ENCODE assay signal across 20 cellular contexts in genomic region chr6:3277851-3278416, GRCh38. TPM values are rescaled to one million over a fixed set of nuclear protein-coding genes. Genes with fewer than 3 reads are reported as not detected.
DNase-seq lines count a peak whose midpoint lies in the region; ATAC-seq and TF ChIP-seq lines count a peak whose summit lies in the region.
"Had no signal": no experiment of that assay in that cellular context is flagged by ENCODE, and none has a peak within 500 bp of the region (broad histone marks: within the 10 kb centered on the region; RNA-seq: fewer than 3 reads in every experiment).

No MANE protein-coding gene starts in this region.

- H3K4me1 ChIP-seq in ovary (ENCODE audit: insufficient read depth): no peaks in the 10 kb centered on the region

- H3K4me1 Mint-ChIP-seq in WTC11: peaks cover 26% of the 10 kb centered on the region
- peaks cover 1% of the 10 kb centered on the region for H3K4me1 Mint-ChIP-seq in CD14-positive monocyte

- no peaks in the 10 kb centered on the region for H3K9me3 ChIP-seq in ovary
- H3K9me3 ChIP-seq: BE2C had no signal

- H3K27ac ChIP-seq in ovary: no peak overlapping the region
- H3K27ac ChIP-seq: GM23248 had no signal

- H3K4me3 Mint-ChIP-seq in WTC11: no peak overlapping the region
- H3K4me3 Mint-ChIP-seq in CD14-positive monocyte: no peak overlapping the region
- H3K4me3 Mint-ChIP-seq: CD4-positive, CD25-positive, alpha-beta regulatory T cell had no signal

- no peak for TF ChIP-seq CTCF in WTC11 (IDR thresholded peaks at IDR 0.05)
- no peak for TF ChIP-seq CTCF in ovary (IDR thresholded peaks at IDR 0.05)
- TF ChIP-seq CTCF in CD14-positive monocyte (IDR thresholded peaks at IDR 0.05): no peak

- no peak overlapping the region; the same call in 1 of the 2 replicates for H3K27ac Mint-ChIP-seq in WTC11
- no peak overlapping the region for H3K27ac Mint-ChIP-seq in CD14-positive monocyte

- H3K36me3 ChIP-seq in ovary: no peaks in the 10 kb centered on the region

- no peak overlapping the region for H3K4me3 ChIP-seq in ovary
- H3K4me3 ChIP-seq: GM23248 had no signal

- H3K27me3 Mint-ChIP-seq in WTC11 (ENCODE audit: low read depth) (no peaks in the 10 kb centered on the region), CD14-positive monocyte (ENCODE audit: low read depth in 3 of 3) (peaks cover 0 to 3% (median 0%) of the 10 kb centered on the region in 3 donors)
- H3K27me3 Mint-ChIP-seq: CD4-positive, CD25-positive, alpha-beta regulatory T cell had no signal

- in situ Hi-C loops in G401 (cut with HindIII; ENCODE audit: low sequenced_read_pairs): no loop called here

- no peak for ATAC-seq in WTC11
- ATAC-seq in HG03457 (IDR thresholded peaks at IDR 0.05; ENCODE audit: unreplicated experiment): no peak

- DNase-seq in G401 (ENCODE audit: low spot score): peak; percentile 22
- DNase-seq in WTC11 (ENCODE audit: low spot score): peak; percentile 7
- peak; percentile 32 for DNase-seq in medulla oblongata (ENCODE audit: extremely low spot score)
- peak in 3 of 5 donors; percentile 16 to 34 (median 17) for DNase-seq in ovary
- no peak for DNase-seq in CD14-positive monocyte (ENCODE audit: low spot score)
- DNase-seq in GF-D8 (lab: John Stamatoyannopoulos, UW): no peak
- DNase-seq: BE2C; CD4-positive, CD25-positive, alpha-beta regulatory T cell; EL; HCEC 1CT; IMR-90; NCI-H1105; NCI-H146; NCI-H2029; NCI-H2227 treated with DMSO at 0.1 percent for 48 hours; NCI-H510A treated with DMSO at 0.1 percent for 48 hours; NCI-H748 treated with DMSO at 0.1 percent for 48 hours; SIG-M5 had no signal

- TF ChIP-seq EP300 in ovary (IDR thresholded peaks at IDR 0.05): no peak

- WGBS in ovary, 3 donors: 68 to 71% (median 70%) methylated on average over 9 of the region's 9 CpGs

- POLR2A ChIA-PET in WTC11 (lab: Charles Lee): no interaction called here

- H3K9me3 Mint-ChIP-seq in WTC11 (no peaks in the 10 kb centered on the region), CD14-positive monocyte (no peaks in the 10 kb centered on the region)

- peaks cover 21% of the 10 kb centered on the region for H3K36me3 Mint-ChIP-seq in WTC11
- peaks cover 3 to 4% of the 10 kb centered on the region in 2 donors for H3K36me3 Mint-ChIP-seq in CD14-positive monocyte

- CTCF ChIA-PET in WTC11 (lab: Charles Lee): interaction anchor here (1.2 kb wide), 1 partner anchor 455 kb away, joined by 5 read pairs; no protein-coding TSS in a partner anchor

- intact Hi-C loops in ovary (cut with DNase I): loop anchor here (5.0 to 10.0 kb wide), 4 partner anchors 177 to 717 kb away; partner anchors contain the start of gene SLC22A23 (in 1 of the 4)
- intact Hi-C loops in CD14-positive monocyte (cut with micrococcal nuclease): loop anchor here (2.0 to 10.0 kb wide), 3 partner anchors 451 to 857 kb away; partner anchors contain the start of gene ECI2 (in 1 of the 2)

- no peaks in the 10 kb centered on the region for H3K27me3 ChIP-seq in ovary
- H3K27me3 ChIP-seq: BE2C had no signal

- no peak for TF ChIP-seq POLR2A in ovary (IDR thresholded peaks at IDR 0.05)

TF ChIP-seq in WTC11, 78 proteins besides CTCF, POLR2A, EP300 and RAD21:
- TF ChIP-seq EMX1 (CRISPR knock-in tag; IDR thresholded peaks at IDR 0.05) (no peak), GABPB1 (CRISPR knock-in tag; IDR thresholded peaks at IDR 0.05) (no peak), GRHL2 (CRISPR knock-in tag; IDR thresholded peaks at IDR 0.05; ENCODE audit: insufficient replicate concordance, severe bottlenecking) (no peak), SMAD4 (CRISPR knock-in tag; IDR thresholded peaks at IDR 0.05) (no peak), IRF2 (CRISPR knock-in tag; IDR thresholded peaks at IDR 0.05; ENCODE audit: borderline replicate concordance, low read depth) (no peak), JAZF1 (CRISPR knock-in tag; IDR thresholded peaks at IDR 0.05) (no peak), CREM (CRISPR knock-in tag; IDR thresholded peaks at IDR 0.05) (no peak), NR2C2 (CRISPR knock-in tag; IDR thresholded peaks at IDR 0.05) (no peak), IRF1 (CRISPR knock-in tag; IDR thresholded peaks at IDR 0.05) (no peak), ERG (CRISPR knock-in tag; IDR thresholded peaks at IDR 0.05) (no peak), ZBTB21 (CRISPR knock-in tag; IDR thresholded peaks at IDR 0.05; ENCODE audit: borderline replicate concordance) (no peak), ZNF232 (CRISPR knock-in tag; IDR thresholded peaks at IDR 0.05) (no peak), TP53 (CRISPR knock-in tag; IDR thresholded peaks at IDR 0.05) (no peak), PRRX2 (CRISPR knock-in tag; IDR thresholded peaks at IDR 0.05) (no peak), SMAD3 (CRISPR knock-in tag; IDR thresholded peaks at IDR 0.05; ENCODE audit: borderline replicate concordance) (no peak), SOX15 (CRISPR knock-in tag; IDR thresholded peaks at IDR 0.05) (no peak)

RNA-seq across cellular contexts. Expression of gene PSMG4, which starts 19.2 kb away (rescaled TPM):
- total RNA-seq in G401 (2014; rRNA removed; shearing (Covaris generic)): 26.6 and 54.5 TPM in 2 replicates
- total RNA-seq in WTC11 (2021) (30.2 to 38.2 TPM (median 32.5 TPM) in 3 replicates), ovary (10 to 100 TPM; 13.9 to 24.3 (median 22.7) TPM)
- polyA plus RNA-seq in ovary (10 to 100 TPM in 1 of 2 donors, 1 to 10 TPM in 1; 8.5 to 34.8 TPM), CD14-positive monocyte (10 to 100 TPM; 27.9 to 31.1 TPM)

RNA-seq across cellular contexts. Expression of gene TUBB2B, which starts 50.5 kb away (rescaled TPM):
- 31.6 and 39.2 TPM in 2 replicates for total RNA-seq in G401 (2014; rRNA removed; shearing (Covaris generic))
- 591 to 627 TPM (median 616 TPM) in 3 replicates for total RNA-seq in WTC11 (2021)
- total RNA-seq in ovary: 1 to 10 TPM in 5 of 7 donors, under 1 TPM in 2; 0.73 to 3.6 (median 1.7) TPM
- under 1 TPM; 0.67 to 0.81 TPM for polyA plus RNA-seq in ovary
- under 1 TPM in 1 of 2 donors, not detected in 1; 0.15 TPM for polyA plus RNA-seq in CD14-positive monocyte

Comparison
In these comparisons a context has a peak if more than half of its experiments do, and no peak if none do; other contexts are left out.
1. DNase-seq: peak in G401 (single experiment), WTC11 (single experiment), medulla oblongata (single experiment) and ovary (3 of 5); none in CD14-positive monocyte (single experiment) and GF-D8 (single experiment).
2. RNA of gene TUBB2B, which starts 50.5 kb away (total RNA-seq): 591 to 627 TPM in WTC11; 31.6 to 39.2 TPM in G401 and 0.73 to 3.6 TPM in ovary; every median in the first group is over 10 times any median in the second.